Comparison of ENCODE assay signal across 14 cellular contexts in genomic region chr11:67282155-67282875, GRCh38. TPM values are rescaled to one million over a fixed set of nuclear protein-coding genes. Genes with fewer than 3 reads are reported as not detected.
A peak's percentile ranks its signal among the peaks of the same experiment; 100 is the strongest.
DNase-seq lines count a peak whose midpoint lies in the region; ATAC-seq and TF ChIP-seq lines count a peak whose summit lies in the region.
"Had no signal": no experiment of that assay in that cellular context is flagged by ENCODE, and none has a peak within 500 bp of the region (broad histone marks: within the 10 kb centered on the region; RNA-seq: fewer than 3 reads in every experiment).

No MANE protein-coding gene starts in this region.

- no peak overlapping the region for H3K4me3 Mint-ChIP-seq in activated naive CD8-positive, alpha-beta T cell
- H3K4me3 Mint-ChIP-seq in activated naive CD8-positive, alpha-beta T cell treated with anti-CD3 and anti-CD28 coated beads, Interleukin-2, amount 50 U/mL, for 24 hours = no peak overlapping the region
- H3K4me3 Mint-ChIP-seq in WTC11 = no peak overlapping the region
- no peak overlapping the region for H3K4me3 Mint-ChIP-seq in immature natural killer cell
- H3K4me3 Mint-ChIP-seq: nephron had no signal

- 83 to 89% (median 86%) methylated on average over 14 to 20 of the region's 20 CpGs for WGBS in stomach, 5 donors

- peaks cover 2% of the 10 kb centered on the region for H3K36me3 Mint-ChIP-seq in activated naive CD8-positive, alpha-beta T cell
- peaks cover 26% of the 10 kb centered on the region for H3K36me3 Mint-ChIP-seq in activated naive CD8-positive, alpha-beta T cell treated with anti-CD3 and anti-CD28 coated beads, Interleukin-2, amount 50 U/mL, for 24 hours (ENCODE audit: low read depth)
- peaks cover 18% of the 10 kb centered on the region for H3K36me3 Mint-ChIP-seq in WTC11
- peaks cover 4 to 11% (median 8%) of the 10 kb centered on the region in 3 donors for H3K36me3 Mint-ChIP-seq in immature natural killer cell

- no peak overlapping the region for H3K4me3 ChIP-seq in stomach
- H3K4me3 ChIP-seq: gastrocnemius medialis had no signal

- intact Hi-C loops in stomach (cut with DNase I; ENCODE audit: low total_unique reads) = no loop called here

- no peaks in the 10 kb centered on the region for H3K27me3 ChIP-seq in stomach
- H3K27me3 ChIP-seq: gastrocnemius medialis had no signal

- H3K9me3 Mint-ChIP-seq in activated naive CD8-positive, alpha-beta T cell (ENCODE audit: low read depth) = no peaks in the 10 kb centered on the region
- H3K9me3 Mint-ChIP-seq in activated naive CD8-positive, alpha-beta T cell treated with anti-CD3 and anti-CD28 coated beads, Interleukin-2, amount 50 U/mL, for 24 hours = no peaks in the 10 kb centered on the region
- H3K9me3 Mint-ChIP-seq in WTC11 (no peaks in the 10 kb centered on the region), immature natural killer cell (peaks cover 0 to 1% (median 0%) of the 10 kb centered on the region in 6 donors)
- H3K9me3 Mint-ChIP-seq: nephron had no signal

- DNase-seq in activated naive CD8-positive, alpha-beta T cell treated with anti-CD3 and anti-CD28 coated beads, Interleukin-2, amount 50 U/mL, for 24 hours = no peak
- DNase-seq in WTC11 (ENCODE audit: low spot score) (no peak), immature natural killer cell (no peak), stomach (no peak), NOMO-1 treated with DMSO at 0.1 percent for 48 hours (lab: John Stamatoyannopoulos, UW; ENCODE audit: unreplicated experiment) (no peak)
- no peak for DNase-seq in central memory CD4-positive, alpha-beta T cell
- DNase-seq: amniotic stem cell; DMS79; effector CD4-positive, alpha-beta T cell; gastrocnemius medialis; NCI-H2081 treated with DMSO at 0.1 percent for 48 hours had no signal

- H3K27ac Mint-ChIP-seq in activated naive CD8-positive, alpha-beta T cell = peak overlapping the region; percentile 66
- H3K27ac Mint-ChIP-seq in activated naive CD8-positive, alpha-beta T cell treated with anti-CD3 and anti-CD28 coated beads, Interleukin-2, amount 50 U/mL, for 24 hours = no peak overlapping the region
- H3K27ac Mint-ChIP-seq in WTC11 (peak overlapping the region; percentile 72; the same call in 1 of the 2 replicates), immature natural killer cell (peak overlapping the region in 5 of 6 donors; percentile 68 to 86 (median 77))
- H3K27ac Mint-ChIP-seq: nephron had no signal

- peaks cover 43% of the 10 kb centered on the region for H3K4me1 Mint-ChIP-seq in activated naive CD8-positive, alpha-beta T cell (ENCODE audit: low read depth)
- H3K4me1 Mint-ChIP-seq in activated naive CD8-positive, alpha-beta T cell treated with anti-CD3 and anti-CD28 coated beads, Interleukin-2, amount 50 U/mL, for 24 hours = peaks cover 48% of the 10 kb centered on the region
- H3K4me1 Mint-ChIP-seq in WTC11 (peaks cover 10% of the 10 kb centered on the region), immature natural killer cell (peaks cover 42 to 53% of the 10 kb centered on the region in 2 donors)

- POLR2A ChIA-PET in WTC11 (lab: Charles Lee) = interaction anchor here (0.9 kb wide), 1 partner anchor 22 kb away, joined by 3 read pairs; no protein-coding TSS in a partner anchor

- CTCF ChIA-PET in WTC11 (lab: Charles Lee) = interaction anchor here (0.9 to 2.4 kb wide), 4 partner anchors 11 to 35 kb away, joined by 3 to 16 read pairs (median 6); no protein-coding TSS in a partner anchor

- H3K27ac ChIP-seq in stomach = peak overlapping the region in 3 of 5 donors; percentile 49 to 95 (median 70)

- H3K4me1 ChIP-seq in stomach = peaks cover 25 to 88% (median 45%) of the 10 kb centered on the region in 4 donors

- H3K9me3 ChIP-seq in stomach = no peaks in the 10 kb centered on the region
- H3K9me3 ChIP-seq: gastrocnemius medialis had no signal

- H3K27me3 Mint-ChIP-seq in activated naive CD8-positive, alpha-beta T cell = no peaks in the 10 kb centered on the region
- H3K27me3 Mint-ChIP-seq in activated naive CD8-positive, alpha-beta T cell treated with anti-CD3 and anti-CD28 coated beads, Interleukin-2, amount 50 U/mL, for 24 hours = no peaks in the 10 kb centered on the region
- H3K27me3 Mint-ChIP-seq in WTC11 (ENCODE audit: low read depth) (no peaks in the 10 kb centered on the region), immature natural killer cell (ENCODE audit: low read depth in 3 of 3) (peaks cover 8 to 38% (median 26%) of the 10 kb centered on the region in 3 donors)

- TF ChIP-seq CTCF in WTC11 (IDR thresholded peaks at IDR 0.05) (no peak), stomach (IDR thresholded peaks at IDR 0.05) (no peak)

- ATAC-seq in activated naive CD8-positive, alpha-beta T cell treated with anti-CD3 and anti-CD28 coated beads, Interleukin-2, amount 50 U/mL, for 24 hours = no peak
- ATAC-seq in WTC11 = no peak
- no peak for ATAC-seq in GM18868 (IDR thresholded peaks at IDR 0.05; ENCODE audit: unreplicated experiment)
- ATAC-seq: gastrocnemius medialis had no signal

- peaks cover 73 to 90% (median 86%) of the 10 kb centered on the region in 4 donors for H3K36me3 ChIP-seq in stomach

- TF ChIP-seq POLR2A in stomach (IDR thresholded peaks at IDR 0.05) = no peak

- no peak for TF ChIP-seq EP300 in stomach (IDR thresholded peaks at IDR 0.05)

TF ChIP-seq in WTC11, 78 proteins besides CTCF, POLR2A, EP300 and RAD21 (continues in another document):
- TF ChIP-seq CBFB (CRISPR knock-in tag; IDR thresholded peaks at IDR 0.05; ENCODE audit: low read depth) = no peak
- TF ChIP-seq, protein P1, sequence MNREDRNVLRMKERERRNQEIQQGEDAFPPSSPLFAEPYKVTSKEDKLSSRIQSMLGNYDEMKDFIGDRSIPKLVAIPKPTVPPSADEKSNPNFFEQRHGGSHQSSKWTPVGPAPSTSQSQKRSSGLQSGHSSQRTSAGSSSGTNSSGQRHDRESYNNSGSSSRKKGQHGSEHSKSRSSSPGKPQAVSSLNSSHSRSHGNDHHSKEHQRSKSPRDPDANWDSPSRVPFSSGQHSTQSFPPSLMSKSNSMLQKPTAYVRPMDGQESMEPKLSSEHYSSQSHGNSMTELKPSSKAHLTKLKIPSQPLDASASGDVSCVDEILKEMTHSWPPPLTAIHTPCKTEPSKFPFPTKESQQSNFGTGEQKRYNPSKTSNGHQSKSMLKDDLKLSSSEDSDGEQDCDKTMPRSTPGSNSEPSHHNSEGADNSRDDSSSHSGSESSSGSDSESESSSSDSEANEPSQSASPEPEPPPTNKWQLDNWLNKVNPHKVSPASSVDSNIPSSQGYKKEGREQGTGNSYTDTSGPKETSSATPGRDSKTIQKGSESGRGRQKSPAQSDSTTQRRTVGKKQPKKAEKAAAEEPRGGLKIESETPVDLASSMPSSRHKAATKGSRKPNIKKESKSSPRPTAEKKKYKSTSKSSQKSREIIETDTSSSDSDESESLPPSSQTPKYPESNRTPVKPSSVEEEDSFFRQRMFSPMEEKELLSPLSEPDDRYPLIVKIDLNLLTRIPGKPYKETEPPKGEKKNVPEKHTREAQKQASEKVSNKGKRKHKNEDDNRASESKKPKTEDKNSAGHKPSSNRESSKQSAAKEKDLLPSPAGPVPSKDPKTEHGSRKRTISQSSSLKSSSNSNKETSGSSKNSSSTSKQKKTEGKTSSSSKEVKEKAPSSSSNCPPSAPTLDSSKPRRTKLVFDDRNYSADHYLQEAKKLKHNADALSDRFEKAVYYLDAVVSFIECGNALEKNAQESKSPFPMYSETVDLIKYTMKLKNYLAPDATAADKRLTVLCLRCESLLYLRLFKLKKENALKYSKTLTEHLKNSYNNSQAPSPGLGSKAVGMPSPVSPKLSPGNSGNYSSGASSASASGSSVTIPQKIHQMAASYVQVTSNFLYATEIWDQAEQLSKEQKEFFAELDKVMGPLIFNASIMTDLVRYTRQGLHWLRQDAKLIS (CRISPR knock-in tag; IDR thresholded peaks at IDR 0.05; ENCODE audit: borderline replicate concordance) = no peak
- TF ChIP-seq, protein P2, sequence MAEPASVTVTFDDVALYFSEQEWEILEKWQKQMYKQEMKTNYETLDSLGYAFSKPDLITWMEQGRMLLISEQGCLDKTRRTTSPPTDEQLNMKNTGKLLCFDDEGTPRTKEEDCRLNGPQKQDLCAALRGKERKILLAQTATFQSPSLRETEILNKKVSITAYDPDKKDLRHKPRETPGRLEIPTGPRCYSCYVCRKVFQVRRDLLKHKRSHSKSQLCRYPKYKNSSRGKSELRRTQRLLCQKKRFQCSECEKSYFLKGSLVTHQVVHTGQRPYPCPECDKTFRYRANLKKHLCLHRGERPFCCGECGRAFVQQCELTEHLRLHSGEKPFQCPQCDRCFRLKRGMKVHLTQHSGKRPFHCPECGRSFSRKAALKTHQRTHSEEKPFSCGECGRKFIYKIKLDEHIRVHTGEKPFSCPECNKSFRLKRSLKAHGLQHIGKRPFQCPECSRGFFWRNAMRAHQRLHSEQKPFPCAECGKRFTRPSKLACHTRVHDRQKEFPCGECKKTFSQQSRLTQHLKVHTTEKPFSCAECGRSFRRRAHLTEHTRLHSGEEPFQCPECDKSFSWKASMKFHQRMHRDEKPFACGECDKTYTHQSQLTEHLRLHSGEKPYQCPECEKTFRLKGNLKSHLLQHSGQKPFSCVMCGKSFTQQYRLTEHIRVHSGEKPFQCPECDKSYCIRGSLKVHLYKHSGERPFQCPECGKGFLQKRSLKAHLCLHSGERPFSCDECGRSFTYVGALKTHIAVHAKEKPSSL (CRISPR knock-in tag; conservative IDR thresholded peaks at IDR 0.05) = no peak
- TF ChIP-seq EMX1 (CRISPR knock-in tag; IDR thresholded peaks at IDR 0.05) = no peak

RNA-seq across cellular contexts. Expression of gene ANKRD13D, which starts 6.8 kb away (rescaled TPM):
- 36.8 to 55.5 TPM (median 42.4 TPM) in 3 replicates for total RNA-seq in WTC11 (2021)
- 10 to 100 TPM; 12.4 to 26.7 (median 14.2) TPM for polyA plus RNA-seq in immature natural killer cell
- total RNA-seq in stomach = 10 to 100 TPM; 24.6 to 96.4 (median 42.6) TPM
- 10 to 100 TPM; 18.5 to 61.3 (median 30.9) TPM for polyA plus RNA-seq in stomach

RNA-seq across cellular contexts. Expression of gene GRK2, which starts 16.0 kb away (rescaled TPM):
- total RNA-seq in WTC11 (2021) (59.4 to 68.1 TPM (median 61.4 TPM) in 3 replicates), stomach (100 to 1,000 TPM in 4 of 5 donors, 10 to 100 TPM in 1; 53.8 to 266 (median 131) TPM)
- polyA plus RNA-seq in immature natural killer cell (10 to 100 TPM; 15.2 to 25.9 (median 22.9) TPM), stomach (10 to 100 TPM; 44.0 to 59.4 (median 46.5) TPM)

RNA-seq across cellular contexts. Expression of gene SSH3, which starts 21.0 kb away (rescaled TPM):
- total RNA-seq in WTC11 (2021) (34.8 to 43.4 TPM (median 42.3 TPM) in 3 replicates), stomach (100 to 1,000 TPM in 3 of 5 donors, 10 to 100 TPM in 2; 23.5 to 217 (median 103) TPM)
- polyA plus RNA-seq in immature natural killer cell (1 to 10 TPM; 1.1 to 4.8 (median 2.3) TPM), stomach (10 to 100 TPM; 18.8 to 34.3 (median 22.6) TPM)
